8 cellular contexts compared by ENCODE assay signal in the genomic region with DNA sequence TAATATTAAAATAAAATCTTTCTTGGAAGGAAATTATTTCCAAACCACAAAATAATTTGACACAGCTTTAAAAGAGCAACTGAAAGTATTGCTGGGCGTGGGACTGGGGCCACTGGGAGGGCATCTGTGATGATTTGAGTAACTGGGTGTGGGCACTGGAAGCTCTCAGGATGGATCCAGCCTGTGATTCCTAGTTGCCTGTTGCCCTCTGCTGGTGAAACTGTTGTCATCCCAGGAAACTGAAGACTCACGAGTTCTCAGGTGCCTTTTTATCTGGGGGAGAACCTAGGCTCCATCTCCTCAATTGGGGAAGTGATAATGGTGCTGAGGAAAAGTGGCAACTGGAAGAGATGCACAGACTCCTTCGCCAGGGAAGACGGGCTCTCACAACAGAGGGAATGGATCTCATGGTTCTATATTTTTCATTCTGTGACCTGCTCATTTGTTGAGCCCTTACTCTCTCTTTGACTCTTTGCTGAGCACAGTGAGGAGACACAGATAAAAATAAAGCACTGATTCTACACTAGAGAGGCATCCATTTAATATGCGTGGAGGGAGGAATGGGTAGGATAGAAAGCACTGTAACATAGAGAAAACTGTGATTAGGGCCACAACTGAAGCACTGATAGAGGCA.
DNase-seq lines count a peak whose midpoint lies in the region; ATAC-seq and TF ChIP-seq lines count a peak whose summit lies in the region.

No MANE protein-coding gene starts in this region.

- no peaks in the 10 kb centered on the region for H3K79me2 ChIP-seq in OCI-LY3 (ENCODE audit: low read length)

- H3K27me3 Mint-ChIP-seq in effector memory CD8-positive, alpha-beta T cell, result no peaks in the 10 kb centered on the region

- H3K27ac ChIP-seq in OCI-LY3 (ENCODE audit: low read length) (no peak overlapping the region), subcutaneous abdominal adipose tissue (ENCODE audit: low read depth, low read length) (peak overlapping the region; percentile 34)

- DNase-seq in DMS53 (lab: John Stamatoyannopoulos, UW) (peak; percentile 70), HuH-7 (ENCODE audit: low spot score) (peak; percentile 60), cerebellum (ENCODE audit: low spot score) (peak; percentile 80), left lobe of liver (ENCODE audit: low spot score) (no peak)
- no peak for DNase-seq in effector memory CD8-positive, alpha-beta T cell
- DNase-seq in activated effector memory CD4-positive, alpha-beta T cell treated with anti-CD3 and anti-CD28 coated beads, Interleukin-2, amount 50 U/mL, for 16 hours, result no peak

- H3K9me3 ChIP-seq in OCI-LY3 (ENCODE audit: insufficient read depth, low read length) (no peaks in the 10 kb centered on the region), subcutaneous abdominal adipose tissue (ENCODE audit: control insufficient read depth in 5 of 5, low read length in 5 of 5) (no peaks in the 10 kb centered on the region)

- H3K4me1 Mint-ChIP-seq in effector memory CD8-positive, alpha-beta T cell (ENCODE audit: low read depth in 2 of 2), result no peaks in the 10 kb centered on the region

- no peak overlapping the region for H3K9ac ChIP-seq in OCI-LY3 (ENCODE audit: low read length)
- no peak overlapping the region for H3K9ac ChIP-seq in subcutaneous abdominal adipose tissue (ENCODE audit: low read length in 5 of 5)

- no peak overlapping the region for H3K27ac Mint-ChIP-seq in effector memory CD8-positive, alpha-beta T cell

- no peaks in the 10 kb centered on the region for H3K36me3 Mint-ChIP-seq in effector memory CD8-positive, alpha-beta T cell (ENCODE audit: insufficient read depth)

- H3K27me3 ChIP-seq in OCI-LY3 (ENCODE audit: low read depth, low read length), result no peaks in the 10 kb centered on the region
- H3K27me3 ChIP-seq in subcutaneous abdominal adipose tissue (ENCODE audit: control insufficient read depth in 5 of 5, insufficient read depth in 4 of 5, low read length in 5 of 5), result no peaks in the 10 kb centered on the region

- H3K9me3 Mint-ChIP-seq in effector memory CD8-positive, alpha-beta T cell, result no peaks in the 10 kb centered on the region

- H3K36me3 ChIP-seq in OCI-LY3 (replicated peaks; ENCODE audit: low read depth, low read length) (peaks cover 3% of the 10 kb centered on the region), subcutaneous abdominal adipose tissue (ENCODE audit: control insufficient read depth in 5 of 5, insufficient read depth in 5 of 5, low read length in 5 of 5) (no peaks in the 10 kb centered on the region)

- peak; percentile 83 for ATAC-seq in left lobe of liver
- ATAC-seq in effector memory CD8-positive, alpha-beta T cell (replicated peaks), result no peak

- peak overlapping the region; percentile 24 for H3K4me2 ChIP-seq in OCI-LY3 (ENCODE audit: low read length)

- H3K4me3 ChIP-seq in OCI-LY3 (ENCODE audit: low read length), result no peak overlapping the region
- H3K4me3 ChIP-seq in subcutaneous abdominal adipose tissue (ENCODE audit: low read depth in 1 of 5, low read length in 5 of 5), result no peak overlapping the region

- peak; percentile 84 for TF ChIP-seq CTCF in OCI-LY3 (IDR thresholded peaks at IDR 0.05; ENCODE audit: low read depth, low read length)

- H3K4me3 Mint-ChIP-seq in effector memory CD8-positive, alpha-beta T cell, result no peak overlapping the region

- peaks cover 76% of the 10 kb centered on the region for H3K4me1 ChIP-seq in OCI-LY3 (ENCODE audit: low read length)
- peaks cover 0 to 9% (median 5%) of the 10 kb centered on the region in 5 donors for H3K4me1 ChIP-seq in subcutaneous abdominal adipose tissue (ENCODE audit: control insufficient read depth in 5 of 5, insufficient read depth in 5 of 5, low read length in 5 of 5)

- no peak overlapping the region for H2AFZ ChIP-seq in OCI-LY3 (ENCODE audit: low read depth, low read length)

- no peaks in the 10 kb centered on the region for H4K20me1 ChIP-seq in OCI-LY3 (ENCODE audit: insufficient read depth, low read length)

Comparison
In these comparisons a context has a peak if more than half of its experiments do, and no peak if none do; other contexts are left out.
1. DNase-seq: peak in DMS53 (single experiment), HuH-7 (single experiment) and cerebellum (single experiment); none in left lobe of liver (single experiment), effector memory CD8-positive, alpha-beta T cell (0 of 3) and activated effector memory CD4-positive, alpha-beta T cell treated with anti-CD3 and anti-CD28 coated beads, Interleukin-2, amount 50 U/mL, for 16 hours (single experiment).